1 cellular context compared by ENCODE assay signal in the genomic region with DNA sequence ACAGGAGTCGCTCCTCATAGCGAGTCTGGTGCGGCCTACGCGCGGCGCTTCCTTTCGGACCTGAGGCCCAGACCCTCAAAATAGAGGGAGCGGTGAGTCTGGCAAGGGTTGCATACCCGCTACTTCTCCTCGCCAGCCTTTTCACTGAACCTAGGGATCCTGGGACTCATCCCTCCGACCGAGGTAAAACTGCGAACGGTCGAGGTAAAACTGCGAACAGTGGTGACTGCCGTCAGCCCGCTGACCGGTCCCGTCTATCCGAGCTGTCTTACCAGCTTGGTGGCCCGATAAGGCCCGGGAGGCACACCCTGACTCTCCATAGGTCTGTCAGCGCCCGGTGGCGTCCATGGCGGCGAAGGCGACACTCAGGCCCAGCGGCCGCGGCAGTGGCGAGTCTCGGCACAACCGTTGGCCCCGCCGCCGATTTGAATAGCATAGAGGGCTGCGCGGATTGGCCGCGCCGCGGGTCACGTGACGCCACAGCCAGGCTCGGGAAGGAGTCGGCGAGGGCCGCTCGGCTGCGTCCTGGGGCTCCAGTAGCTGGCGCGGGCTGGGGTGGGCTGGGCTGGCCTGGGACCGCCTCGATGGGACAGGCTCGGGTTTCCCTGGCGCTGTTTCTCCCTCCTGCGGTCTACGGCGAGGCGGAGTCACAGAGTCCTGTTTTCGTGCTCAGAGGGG.
A peak's percentile ranks its signal among the peaks of the same experiment; 100 is the strongest.
TF ChIP-seq lines count a peak whose summit lies in the region.

DEPDC1 (minus strand) TSS at position 403 of the 678 bp plus-strand sequence; CDS start at position 320, 83 bp downstream.

TF ChIP-seq in WTC11, 78 proteins besides CTCF, POLR2A, EP300 and RAD21 (continued from another document and continues in another):
- no peak for TF ChIP-seq AR (CRISPR knock-in tag; IDR thresholded peaks at IDR 0.05)
- TF ChIP-seq GRHL2 (CRISPR knock-in tag; IDR thresholded peaks at IDR 0.05; ENCODE audit: insufficient replicate concordance, severe bottlenecking), result no peak
- no peak for TF ChIP-seq ZNF423 (CRISPR knock-in tag; IDR thresholded peaks at IDR 0.05)
- TF ChIP-seq ZNF416 (CRISPR knock-in tag; IDR thresholded peaks at IDR 0.05), result no peak
- peak; percentile 48; the same call in 1 of the 2 replicates for TF ChIP-seq ESRRA (CRISPR knock-in tag; IDR thresholded peaks at IDR 0.05; ENCODE audit: borderline replicate concordance)
- TF ChIP-seq MXD4 (CRISPR knock-in tag; IDR thresholded peaks at IDR 0.05; ENCODE audit: borderline replicate concordance), result no peak
- TF ChIP-seq CREM (CRISPR knock-in tag; IDR thresholded peaks at IDR 0.05), result peak; percentile 80
- TF ChIP-seq ELF4 (CRISPR knock-in tag; IDR thresholded peaks at IDR 0.05; ENCODE audit: low read depth), result 0 out of 2 replicates have a peak, but pooled peaks have one; percentile 77
- no peak for TF ChIP-seq IRF2 (CRISPR knock-in tag; IDR thresholded peaks at IDR 0.05; ENCODE audit: borderline replicate concordance, low read depth)
- TF ChIP-seq SMAD3 (CRISPR knock-in tag; IDR thresholded peaks at IDR 0.05; ENCODE audit: borderline replicate concordance), result no peak
- no peak for TF ChIP-seq ZNF121 (CRISPR knock-in tag; IDR thresholded peaks at IDR 0.05)
- TF ChIP-seq, protein P1, sequence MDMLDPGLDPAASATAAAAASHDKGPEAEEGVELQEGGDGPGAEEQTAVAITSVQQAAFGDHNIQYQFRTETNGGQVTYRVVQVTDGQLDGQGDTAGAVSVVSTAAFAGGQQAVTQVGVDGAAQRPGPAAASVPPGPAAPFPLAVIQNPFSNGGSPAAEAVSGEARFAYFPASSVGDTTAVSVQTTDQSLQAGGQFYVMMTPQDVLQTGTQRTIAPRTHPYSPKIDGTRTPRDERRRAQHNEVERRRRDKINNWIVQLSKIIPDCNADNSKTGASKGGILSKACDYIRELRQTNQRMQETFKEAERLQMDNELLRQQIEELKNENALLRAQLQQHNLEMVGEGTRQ (CRISPR knock-in tag; IDR thresholded peaks at IDR 0.05), result peak; percentile 99
- TF ChIP-seq ZMAT4 (CRISPR knock-in tag; IDR thresholded peaks at IDR 0.05), result no peak
- TF ChIP-seq, protein P2, sequence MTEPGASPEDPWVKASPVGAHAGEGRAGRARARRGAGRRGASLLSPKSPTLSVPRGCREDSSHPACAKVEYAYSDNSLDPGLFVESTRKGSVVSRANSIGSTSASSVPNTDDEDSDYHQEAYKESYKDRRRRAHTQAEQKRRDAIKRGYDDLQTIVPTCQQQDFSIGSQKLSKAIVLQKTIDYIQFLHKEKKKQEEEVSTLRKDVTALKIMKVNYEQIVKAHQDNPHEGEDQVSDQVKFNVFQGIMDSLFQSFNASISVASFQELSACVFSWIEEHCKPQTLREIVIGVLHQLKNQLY (CRISPR knock-in tag; IDR thresholded peaks at IDR 0.05), result no peak
- 0 out of 2 replicates have a peak, but pooled peaks have one; percentile 31 for TF ChIP-seq ATF1 (CRISPR knock-in tag; IDR thresholded peaks at IDR 0.05)
- TF ChIP-seq, protein P3, sequence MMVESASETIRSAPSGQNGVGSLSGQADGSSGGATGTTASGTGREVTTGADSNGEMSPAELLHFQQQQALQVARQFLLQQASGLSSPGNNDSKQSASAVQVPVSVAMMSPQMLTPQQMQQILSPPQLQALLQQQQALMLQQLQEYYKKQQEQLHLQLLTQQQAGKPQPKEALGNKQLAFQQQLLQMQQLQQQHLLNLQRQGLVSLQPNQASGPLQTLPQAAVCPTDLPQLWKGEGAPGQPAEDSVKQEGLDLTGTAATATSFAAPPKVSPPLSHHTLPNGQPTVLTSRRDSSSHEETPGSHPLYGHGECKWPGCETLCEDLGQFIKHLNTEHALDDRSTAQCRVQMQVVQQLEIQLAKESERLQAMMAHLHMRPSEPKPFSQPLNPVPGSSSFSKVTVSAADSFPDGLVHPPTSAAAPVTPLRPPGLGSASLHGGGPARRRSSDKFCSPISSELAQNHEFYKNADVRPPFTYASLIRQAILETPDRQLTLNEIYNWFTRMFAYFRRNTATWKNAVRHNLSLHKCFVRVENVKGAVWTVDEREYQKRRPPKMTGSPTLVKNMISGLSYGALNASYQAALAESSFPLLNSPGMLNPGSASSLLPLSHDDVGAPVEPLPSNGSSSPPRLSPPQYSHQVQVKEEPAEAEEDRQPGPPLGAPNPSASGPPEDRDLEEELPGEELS (CRISPR knock-in tag; IDR thresholded peaks at IDR 0.05), result peak; percentile 59; the same call in 1 of the 2 replicates
- TF ChIP-seq, protein P4, sequence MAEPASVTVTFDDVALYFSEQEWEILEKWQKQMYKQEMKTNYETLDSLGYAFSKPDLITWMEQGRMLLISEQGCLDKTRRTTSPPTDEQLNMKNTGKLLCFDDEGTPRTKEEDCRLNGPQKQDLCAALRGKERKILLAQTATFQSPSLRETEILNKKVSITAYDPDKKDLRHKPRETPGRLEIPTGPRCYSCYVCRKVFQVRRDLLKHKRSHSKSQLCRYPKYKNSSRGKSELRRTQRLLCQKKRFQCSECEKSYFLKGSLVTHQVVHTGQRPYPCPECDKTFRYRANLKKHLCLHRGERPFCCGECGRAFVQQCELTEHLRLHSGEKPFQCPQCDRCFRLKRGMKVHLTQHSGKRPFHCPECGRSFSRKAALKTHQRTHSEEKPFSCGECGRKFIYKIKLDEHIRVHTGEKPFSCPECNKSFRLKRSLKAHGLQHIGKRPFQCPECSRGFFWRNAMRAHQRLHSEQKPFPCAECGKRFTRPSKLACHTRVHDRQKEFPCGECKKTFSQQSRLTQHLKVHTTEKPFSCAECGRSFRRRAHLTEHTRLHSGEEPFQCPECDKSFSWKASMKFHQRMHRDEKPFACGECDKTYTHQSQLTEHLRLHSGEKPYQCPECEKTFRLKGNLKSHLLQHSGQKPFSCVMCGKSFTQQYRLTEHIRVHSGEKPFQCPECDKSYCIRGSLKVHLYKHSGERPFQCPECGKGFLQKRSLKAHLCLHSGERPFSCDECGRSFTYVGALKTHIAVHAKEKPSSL (CRISPR knock-in tag; conservative IDR thresholded peaks at IDR 0.05), result no peak
- TF ChIP-seq, protein P5, sequence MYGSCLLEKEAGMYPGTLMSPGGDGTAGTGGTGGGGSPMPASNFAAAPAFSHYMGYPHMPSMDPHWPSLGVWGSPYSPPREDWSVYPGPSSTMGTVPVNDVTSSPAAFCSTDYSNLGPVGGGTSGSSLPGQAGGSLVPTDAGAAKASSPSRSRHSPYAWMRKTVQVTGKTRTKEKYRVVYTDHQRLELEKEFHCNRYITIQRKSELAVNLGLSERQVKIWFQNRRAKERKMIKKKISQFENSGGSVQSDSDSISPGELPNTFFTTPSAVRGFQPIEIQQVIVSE (CRISPR knock-in tag; IDR thresholded peaks at IDR 0.05; ENCODE audit: borderline replicate concordance), result no peak
- no peak for TF ChIP-seq PRDM15 (CRISPR knock-in tag; IDR thresholded peaks at IDR 0.05)
- TF ChIP-seq ATF6 (CRISPR knock-in tag; IDR thresholded peaks at IDR 0.05), result no peak
- no peak for TF ChIP-seq KAT7 (CRISPR knock-in tag; IDR thresholded peaks at IDR 0.05; ENCODE audit: borderline replicate concordance)
- no peak for TF ChIP-seq JAZF1 (CRISPR knock-in tag; IDR thresholded peaks at IDR 0.05)
- no peak for TF ChIP-seq FOXJ3 (CRISPR knock-in tag; IDR thresholded peaks at IDR 0.05; ENCODE audit: borderline replicate concordance)
- TF ChIP-seq AFF4 (CRISPR knock-in tag; IDR thresholded peaks at IDR 0.05; ENCODE audit: borderline replicate concordance), result peak; percentile 70; the same call in 1 of the 2 replicates
- TF ChIP-seq ZNF396 (CRISPR knock-in tag; IDR thresholded peaks at IDR 0.05; ENCODE audit: borderline replicate concordance), result no peak
- TF ChIP-seq FOXK1 (CRISPR knock-in tag; IDR thresholded peaks at IDR 0.05), result peak; percentile 58; the same call in 1 of the 2 replicates
- no peak for TF ChIP-seq TCF7 (CRISPR knock-in tag; IDR thresholded peaks at IDR 0.05; ENCODE audit: low read depth)
- no peak for TF ChIP-seq ATF2 (CRISPR knock-in tag; IDR thresholded peaks at IDR 0.05; ENCODE audit: borderline replicate concordance, low read depth)
- TF ChIP-seq ZNF232 (CRISPR knock-in tag; IDR thresholded peaks at IDR 0.05), result no peak
